20 cellular contexts compared by ENCODE assay signal in genomic region chr12:116927244-116927940, GRCh38. TPM values are rescaled to one million over a fixed set of nuclear protein-coding genes. Genes with fewer than 3 reads are reported as not detected.
DNase-seq lines count a peak whose midpoint lies in the region; ATAC-seq and TF ChIP-seq lines count a peak whose summit lies in the region.
"Had no signal": no experiment of that assay in that cellular context is flagged by ENCODE, and none has a peak within 500 bp of the region (broad histone marks: within the 10 kb centered on the region; RNA-seq: fewer than 3 reads in every experiment).

No MANE protein-coding gene starts in this region.

- peaks cover 56% of the 10 kb centered on the region for H3K36me3 Mint-ChIP-seq in activated naive CD4-positive, alpha-beta T cell treated with anti-CD3 and anti-CD28 coated beads, Interleukin-2, amount 10 ng/mL, durations not matched to agents 7 days and 5 days

- no peaks in the 10 kb centered on the region for H3K9me3 Mint-ChIP-seq in activated naive CD4-positive, alpha-beta T cell treated with anti-CD3 and anti-CD28 coated beads, Interleukin-2, amount 10 ng/mL, durations not matched to agents 7 days and 5 days
- H3K9me3 Mint-ChIP-seq: CD4-positive, CD25-positive, alpha-beta regulatory T cell had no signal

- no peak for ATAC-seq in left colon

- 77 to 80% methylated on average over 9 of the region's 9 CpGs for WGBS in sigmoid colon, 2 donors

- peaks cover 0 to 21% (median 5%) of the 10 kb centered on the region in 4 donors for H3K36me3 ChIP-seq in sigmoid colon
- H3K36me3 ChIP-seq: Peyer's patch had no signal

- intact Hi-C loops in sigmoid colon (cut with DNase I), result no loop called here
- intact Hi-C loops in left colon (cut with DNase I, micrococcal nuclease), result no loop called here

- H3K4me3 Mint-ChIP-seq in activated naive CD4-positive, alpha-beta T cell treated with anti-CD3 and anti-CD28 coated beads, Interleukin-2, amount 10 ng/mL, durations not matched to agents 7 days and 5 days, result no peak overlapping the region

- no peak overlapping the region for H3K4me3 ChIP-seq in sigmoid colon
- H3K4me3 ChIP-seq: Peyer's patch had no signal

- peaks cover 61% of the 10 kb centered on the region for H3K4me1 Mint-ChIP-seq in activated naive CD4-positive, alpha-beta T cell treated with anti-CD3 and anti-CD28 coated beads, Interleukin-2, amount 10 ng/mL, durations not matched to agents 7 days and 5 days

- H3K27me3 ChIP-seq in sigmoid colon, result no peaks in the 10 kb centered on the region
- H3K27me3 ChIP-seq: Peyer's patch had no signal

- no peak for DNase-seq in activated naive CD4-positive, alpha-beta T cell treated with anti-CD3 and anti-CD28 coated beads, Interleukin-2, amount 10 ng/mL, durations not matched to agents 7 days and 5 days
- DNase-seq in activated naive CD4-positive, alpha-beta T cell (lab: John Stamatoyannopoulos, UW), result no peak
- DNase-seq in NCI-H2227 (lab: John Stamatoyannopoulos, UW; ENCODE audit: unreplicated experiment), result peak; percentile 32
- DNase-seq in islet precursor cell, result peak; percentile 40
- DNase-seq in sigmoid colon, result no peak
- no peak for DNase-seq in left colon
- no peak for DNase-seq in MV-4-11 (lab: John Stamatoyannopoulos, UW)
- DNase-seq in iPS-NIHi11 (ENCODE audit: low spot score), result no peak
- DNase-seq: AML-193; Calu3; CD4-positive, CD25-positive, alpha-beta regulatory T cell; DND-41; GDM1; NCI-H1105 treated with DMSO at 0.1 percent for 48 hours; NCI-H1930; NCI-H345; NCI-H748 treated with DMSO at 0.1 percent for 48 hours; Peyer's patch; SHP77 had no signal

- TF ChIP-seq CTCF in sigmoid colon (IDR thresholded peaks at IDR 0.05), result no peak

- peak overlapping the region; percentile 28 for H3K27ac Mint-ChIP-seq in activated naive CD4-positive, alpha-beta T cell treated with anti-CD3 and anti-CD28 coated beads, Interleukin-2, amount 10 ng/mL, durations not matched to agents 7 days and 5 days

- no peaks in the 10 kb centered on the region for H3K9me3 ChIP-seq in sigmoid colon
- H3K9me3 ChIP-seq: Peyer's patch had no signal

- CTCF ChIA-PET in activated naive CD4-positive, alpha-beta T cell treated with anti-CD3 and anti-CD28 coated beads, Interleukin-2, amount 10 ng/mL, durations not matched to agents 7 days and 5 days (lab: Charles Lee), result no interaction called here

- peak overlapping the region; percentile 16 to 60 (median 48) for H3K27ac ChIP-seq in sigmoid colon
- H3K27ac ChIP-seq: KMS-11, Peyer's patch had no signal

- TF ChIP-seq POLR2A in sigmoid colon (IDR thresholded peaks at IDR 0.05), result no peak

- H3K27me3 Mint-ChIP-seq in activated naive CD4-positive, alpha-beta T cell treated with anti-CD3 and anti-CD28 coated beads, Interleukin-2, amount 10 ng/mL, durations not matched to agents 7 days and 5 days, result no peaks in the 10 kb centered on the region
- H3K27me3 Mint-ChIP-seq: CD4-positive, CD25-positive, alpha-beta regulatory T cell had no signal

- H3K4me1 ChIP-seq in sigmoid colon, result peaks cover 0 to 27% (median 23%) of the 10 kb centered on the region in 4 donors

- no peak for TF ChIP-seq EP300 in sigmoid colon (IDR thresholded peaks at IDR 0.05)

RNA-seq across cellular contexts. Expression of gene FBXW8, which starts 16.6 kb away (rescaled TPM):
- total RNA-seq in sigmoid colon (10 to 100 TPM in 2 of 4 donors, 1 to 10 TPM in 2; 7.7 to 19.1 (median 10.7) TPM), left colon (10 to 100 TPM in 1 of 2 donors, 1 to 10 TPM in 1; 9.0 to 14.4 TPM)
- 1 to 10 TPM; 2.3 to 6.3 (median 3.0) TPM for polyA plus RNA-seq in sigmoid colon

RNA-seq across cellular contexts. Expression of gene HRK, which starts 46.2 kb away (rescaled TPM):
- under 1 TPM in 1 of 4 donors, not detected in 3; under 0.01 TPM for total RNA-seq in sigmoid colon
- under 1 TPM; under 0.01 to 0.92 (median 0.38) TPM for polyA plus RNA-seq in sigmoid colon
- total RNA-seq in left colon, result 1 to 10 TPM in 1 of 2 donors, under 1 TPM in 1; 0.73 to 1.1 TPM
- total RNA-seq: Calu3, Peyer's patch had no signal
- polyA plus RNA-seq: CD4-positive, CD25-positive, alpha-beta regulatory T cell had no signal

Comparison
In these comparisons a context has a peak if more than half of its experiments do, and no peak if none do; other contexts are left out.
1. DNase-seq: peak in NCI-H2227 (single experiment) and islet precursor cell (single experiment); none in activated naive CD4-positive, alpha-beta T cell treated with anti-CD3 and anti-CD28 coated beads, Interleukin-2, amount 10 ng/mL, durations not matched to agents 7 days and 5 days (single experiment), activated naive CD4-positive, alpha-beta T cell (0 of 4), sigmoid colon (single experiment), left colon (0 of 2), MV-4-11 (single experiment) and iPS-NIHi11 (single experiment).